Comparison of ENCODE assay signal across 15 cellular contexts in genomic region chr4:87982446-87982845, GRCh38.
"Had no signal": no experiment of that assay in that cellular context is flagged by ENCODE, and none has a peak within 500 bp of the region (broad histone marks: within the 10 kb centered on the region; RNA-seq: fewer than 3 reads in every experiment).

No MANE protein-coding gene starts in this region.

- DNase-seq: activated CD4-positive, alpha-beta T cell treated with anti-CD3 and anti-CD28 coated beads for 4 hours; activated CD8-positive, alpha-beta memory T cell treated with anti-CD3 and anti-CD28 coated beads, Interleukin-2, amount 50 U/mL, for 48 hours; activated CD8-positive, alpha-beta T cell treated with anti-CD3 and anti-CD28 coated beads, Interleukin-2, amount 10 ng/mL, durations not matched to agents 7 days and 5 days; activated naive CD8-positive, alpha-beta T cell treated with anti-CD3 and anti-CD28 coated beads, Interleukin-2, amount 10 ng/mL, durations not matched to agents 7 days and 5 days; aorta; effector CD8-positive, alpha-beta T cell; left cardiac atrium; natural killer cell; occipital lobe; psoas muscle; stimulated activated CD4-positive, alpha-beta T cell treated with anti-CD3 and anti-CD28 coated beads, Interleukin-4, amount 100 ng/mL, for 1 hour; stimulated activated CD8-positive, alpha-beta memory T cell treated with anti-CD3 and anti-CD28 coated beads, Interleukin-4, amount 100 ng/mL, for 48 hours; stimulated activated naive CD8-positive, alpha-beta T cell treated with anti-CD3 and anti-CD28 coated beads, Interleukin-15, Interleukin-2, amounts not matched to agents 100 U/mL and 50 U/mL, for 24 hours; T-cell; T1000 had no signal
